In the genomic region with DNA sequence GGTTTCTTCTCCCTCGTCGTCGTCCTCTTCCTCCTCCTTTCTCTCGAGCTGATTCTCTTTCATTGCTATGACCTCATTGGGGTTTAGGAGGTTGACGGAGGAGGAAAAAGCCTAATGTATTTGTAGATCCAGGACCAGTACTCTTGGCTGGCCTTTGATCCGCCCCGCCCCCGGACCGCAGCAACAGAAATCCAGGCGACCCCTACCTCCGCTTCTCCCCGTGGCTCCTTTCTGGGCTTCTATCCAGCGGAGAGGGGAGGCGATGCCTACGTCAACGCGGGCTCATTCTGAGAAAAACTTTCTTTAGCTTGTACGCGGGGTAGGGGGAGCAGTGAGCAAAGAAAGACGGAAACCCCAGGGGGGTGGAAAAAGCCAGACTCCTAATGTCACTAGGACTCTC, we compare ENCODE assay signal across 1 cellular context.
TF ChIP-seq lines count a peak whose summit lies in the region.

TMEM196 (minus strand) TSS at position 257 of the 400 bp plus-strand sequence. CDS start 921 bp downstream, outside the sequence.

TF ChIP-seq in HCT116, 20 proteins besides CTCF, POLR2A, EP300 and RAD21 (continued from another document):
- TF ChIP-seq, protein P1, sequence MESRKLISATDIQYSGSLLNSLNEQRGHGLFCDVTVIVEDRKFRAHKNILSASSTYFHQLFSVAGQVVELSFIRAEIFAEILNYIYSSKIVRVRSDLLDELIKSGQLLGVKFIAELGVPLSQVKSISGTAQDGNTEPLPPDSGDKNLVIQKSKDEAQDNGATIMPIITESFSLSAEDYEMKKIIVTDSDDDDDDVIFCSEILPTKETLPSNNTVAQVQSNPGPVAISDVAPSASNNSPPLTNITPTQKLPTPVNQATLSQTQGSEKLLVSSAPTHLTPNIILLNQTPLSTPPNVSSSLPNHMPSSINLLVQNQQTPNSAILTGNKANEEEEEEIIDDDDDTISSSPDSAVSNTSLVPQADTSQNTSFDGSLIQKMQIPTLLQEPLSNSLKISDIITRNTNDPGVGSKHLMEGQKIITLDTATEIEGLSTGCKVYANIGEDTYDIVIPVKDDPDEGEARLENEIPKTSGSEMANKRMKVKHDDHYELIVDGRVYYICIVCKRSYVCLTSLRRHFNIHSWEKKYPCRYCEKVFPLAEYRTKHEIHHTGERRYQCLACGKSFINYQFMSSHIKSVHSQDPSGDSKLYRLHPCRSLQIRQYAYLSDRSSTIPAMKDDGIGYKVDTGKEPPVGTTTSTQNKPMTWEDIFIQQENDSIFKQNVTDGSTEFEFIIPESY (IDR thresholded peaks at IDR 0.05; ENCODE audit: extremely low read depth, insufficient replicate concordance, low read length), result no peak
- no peak for TF ChIP-seq CEBPB (IDR thresholded peaks at IDR 0.05; ENCODE audit: low read depth)
- TF ChIP-seq CBX3 (IDR thresholded peaks at IDR 0.05; ENCODE audit: low read depth), result no peak
- no peak for TF ChIP-seq JUND (IDR thresholded peaks at IDR 0.05)
- TF ChIP-seq POLR2AphosphoS5 (IDR thresholded peaks at IDR 0.05; ENCODE audit: low read depth, low read length), result no peak
